8 cellular contexts compared by ENCODE assay signal in genomic region chr12:120669055-120669828, GRCh38. TPM values are rescaled to one million over a fixed set of nuclear protein-coding genes. Genes with fewer than 3 reads are reported as not detected.
DNase-seq lines count a peak whose midpoint lies in the region; ATAC-seq, FAIRE-seq and TF ChIP-seq lines count a peak whose summit lies in the region.

No MANE protein-coding gene starts in this region.

- H3K9me3 Mint-ChIP-seq in activated naive CD4-positive, alpha-beta T cell treated with anti-CD3 and anti-CD28 coated beads, Interleukin-2, amount 10 ng/mL, durations not matched to agents 7 days and 5 days: no peaks in the 10 kb centered on the region

- H4K91ac ChIP-seq in trophoblast cell (ENCODE audit: low read depth, low read length): no peak overlapping the region

- no peak overlapping the region for H3K23ac ChIP-seq in trophoblast cell (ENCODE audit: low read length)

- H3K4me1 ChIP-seq in trophoblast cell (ENCODE audit: control insufficient read depth in 1 of 2, insufficient read depth in 2 of 2, low read length in 2 of 2) (no peaks in the 10 kb centered on the region), suprapubic skin (peaks cover 3% of the 10 kb centered on the region)

- no peak overlapping the region for H4K8ac ChIP-seq in trophoblast cell (ENCODE audit: low read depth, low read length)

- H2BK12ac ChIP-seq in trophoblast cell (ENCODE audit: low read length): no peak overlapping the region

- WGBS in trophoblast cell (ENCODE audit: extremely low coverage, insufficient coverage, insufficient read length): no CpG with 5 or more reads among the region's 17 CpGs
- 32% methylated on average over 16 of the region's 17 CpGs for WGBS in suprapubic skin

- no peak overlapping the region for H2BK5ac ChIP-seq in trophoblast cell (ENCODE audit: low read depth, low read length, poor library complexity)

- H3K18ac ChIP-seq in trophoblast cell (ENCODE audit: low read length): no peak overlapping the region

- ATAC-seq in GM18508 (IDR thresholded peaks at IDR 0.05; ENCODE audit: insufficient read depth, unreplicated experiment): peak; percentile 39
- peak; percentile 40 for ATAC-seq in HG02763 (IDR thresholded peaks at IDR 0.05; ENCODE audit: unreplicated experiment)

- H3K27ac Mint-ChIP-seq in activated naive CD4-positive, alpha-beta T cell treated with anti-CD3 and anti-CD28 coated beads, Interleukin-2, amount 10 ng/mL, durations not matched to agents 7 days and 5 days: no peak overlapping the region

- peaks cover 29% of the 10 kb centered on the region for H3K27me3 Mint-ChIP-seq in activated naive CD4-positive, alpha-beta T cell treated with anti-CD3 and anti-CD28 coated beads, Interleukin-2, amount 10 ng/mL, durations not matched to agents 7 days and 5 days

- H3K27ac ChIP-seq in SK-N-MC: no peak overlapping the region
- no peak overlapping the region for H3K27ac ChIP-seq in trophoblast cell (ENCODE audit: low read depth, low read length)
- H3K27ac ChIP-seq in suprapubic skin: no peak overlapping the region

- H3K4me1 Mint-ChIP-seq in activated naive CD4-positive, alpha-beta T cell treated with anti-CD3 and anti-CD28 coated beads, Interleukin-2, amount 10 ng/mL, durations not matched to agents 7 days and 5 days: no peaks in the 10 kb centered on the region

- H3K27me3 ChIP-seq in trophoblast cell (ENCODE audit: insufficient read depth, low read length) (no peaks in the 10 kb centered on the region), suprapubic skin (no peaks in the 10 kb centered on the region)

- H2BK120ac ChIP-seq in trophoblast cell (ENCODE audit: insufficient read depth, low read length, poor library complexity): no peak overlapping the region

- no peak for TF ChIP-seq EP300 in suprapubic skin (IDR thresholded peaks at IDR 0.05)

- no peak for TF ChIP-seq CTCF in suprapubic skin (IDR thresholded peaks at IDR 0.05)

- H4K12ac ChIP-seq in trophoblast cell (ENCODE audit: low read depth, low read length): no peak overlapping the region

- TF ChIP-seq POLR2A in suprapubic skin (IDR thresholded peaks at IDR 0.05): no peak

- no peak overlapping the region for H2AFZ ChIP-seq in trophoblast cell (ENCODE audit: insufficient read depth, low read length, poor library complexity)

- FAIRE-seq in RCC 7860 (lab: Jason Lieb, UNC): no peak

- no peaks in the 10 kb centered on the region for H3K79me2 ChIP-seq in trophoblast cell (ENCODE audit: control insufficient read depth, insufficient read depth, low read length, poor library complexity)

- H3K4me3 Mint-ChIP-seq in activated naive CD4-positive, alpha-beta T cell treated with anti-CD3 and anti-CD28 coated beads, Interleukin-2, amount 10 ng/mL, durations not matched to agents 7 days and 5 days: no peak overlapping the region

- H3K9me3 ChIP-seq in SK-N-MC (ENCODE audit: low read depth, low read length) (no peaks in the 10 kb centered on the region), trophoblast cell (ENCODE audit: insufficient read depth, low read depth, low read length) (no peaks in the 10 kb centered on the region), suprapubic skin (no peaks in the 10 kb centered on the region)

- no peaks in the 10 kb centered on the region for H3K36me3 Mint-ChIP-seq in activated naive CD4-positive, alpha-beta T cell treated with anti-CD3 and anti-CD28 coated beads, Interleukin-2, amount 10 ng/mL, durations not matched to agents 7 days and 5 days

- H3K4me3 ChIP-seq in SK-N-MC (0 out of 2 replicates have a peak overlapping the region, but pooled peaks have one; percentile 31), trophoblast cell (ENCODE audit: low read depth, low read length) (no peak overlapping the region), suprapubic skin (no peak overlapping the region)

- no peak for DNase-seq in SK-N-MC (ENCODE audit: low read depth, low spot score)
- DNase-seq in kidney glomerular epithelial cell (lab: John Stamatoyannopoulos, UW): peak; percentile 42
- DNase-seq in trophoblast cell: no peak
- no peak for DNase-seq in suprapubic skin (ENCODE audit: low spot score in 2 of 2)
- no peak for DNase-seq in activated naive CD4-positive, alpha-beta T cell treated with anti-CD3 and anti-CD28 coated beads, Interleukin-2, amount 10 ng/mL, durations not matched to agents 7 days and 5 days
- DNase-seq in RCC 7860 (ENCODE audit: low spot score): no peak

- H3K4ac ChIP-seq in trophoblast cell (ENCODE audit: low read depth, low read length): no peak overlapping the region

- H3K9ac ChIP-seq in SK-N-MC (ENCODE audit: insufficient read length) (peak overlapping the region; percentile 35), trophoblast cell (ENCODE audit: low read length) (no peak overlapping the region)

- H3K79me1 ChIP-seq in trophoblast cell (ENCODE audit: low read length): no peaks in the 10 kb centered on the region

- H2AK5ac ChIP-seq in trophoblast cell (ENCODE audit: low read length): no peak overlapping the region

- H3K4me2 ChIP-seq in trophoblast cell (ENCODE audit: low read length): no peak overlapping the region

- no peaks in the 10 kb centered on the region for H3K36me3 ChIP-seq in SK-N-MC (ENCODE audit: insufficient read depth, low read length)
- no peaks in the 10 kb centered on the region for H3K36me3 ChIP-seq in trophoblast cell (ENCODE audit: control insufficient read depth in 1 of 2, insufficient read depth in 2 of 2, low read length in 2 of 2)
- no peaks in the 10 kb centered on the region for H3K36me3 ChIP-seq in suprapubic skin

- CTCF ChIA-PET in activated naive CD4-positive, alpha-beta T cell treated with anti-CD3 and anti-CD28 coated beads, Interleukin-2, amount 10 ng/mL, durations not matched to agents 7 days and 5 days (lab: Charles Lee): interaction anchor here (1.3 kb wide), 2 partner anchors 20 to 23 kb away, joined by 4 read pairs; no protein-coding TSS in a partner anchor

- no peak overlapping the region for H3K14ac ChIP-seq in trophoblast cell (ENCODE audit: low read length)

RNA-seq across cellular contexts. Expression of gene MLEC, which starts 17.7 kb away (rescaled TPM):
- polyA plus RNA-seq in trophoblast cell (2013): 83.1 and 85.1 TPM in 2 replicates
- 10 to 100 TPM; 34.8 to 72.6 (median 60.4) TPM for total RNA-seq in suprapubic skin

RNA-seq across cellular contexts. Expression of gene CABP1, which starts 28.8 kb away (rescaled TPM):
- polyA plus RNA-seq in trophoblast cell (2013): 0.01 and 0.03 TPM in 2 replicates
- total RNA-seq in suprapubic skin: under 1 TPM in 3 of 4 donors, not detected in 1; 0.19 to 0.56 (median 0.47) TPM

RNA-seq across cellular contexts. Expression of gene UNC119B, which starts 41.0 kb away (rescaled TPM):
- 14.7 and 15.2 TPM in 2 replicates for polyA plus RNA-seq in trophoblast cell (2013)
- total RNA-seq in suprapubic skin: 10 to 100 TPM; 14.2 to 27.6 (median 19.3) TPM

RNA-seq across cellular contexts. Expression of gene ACADS, which starts 56.4 kb away (rescaled TPM):
- 4.4 and 4.6 TPM in 2 replicates for polyA plus RNA-seq in trophoblast cell (2013)
- total RNA-seq in suprapubic skin: 10 to 100 TPM; 19.6 to 27.6 (median 24.4) TPM
